ENCODE assay signal across 1 cellular context in the genomic region with DNA sequence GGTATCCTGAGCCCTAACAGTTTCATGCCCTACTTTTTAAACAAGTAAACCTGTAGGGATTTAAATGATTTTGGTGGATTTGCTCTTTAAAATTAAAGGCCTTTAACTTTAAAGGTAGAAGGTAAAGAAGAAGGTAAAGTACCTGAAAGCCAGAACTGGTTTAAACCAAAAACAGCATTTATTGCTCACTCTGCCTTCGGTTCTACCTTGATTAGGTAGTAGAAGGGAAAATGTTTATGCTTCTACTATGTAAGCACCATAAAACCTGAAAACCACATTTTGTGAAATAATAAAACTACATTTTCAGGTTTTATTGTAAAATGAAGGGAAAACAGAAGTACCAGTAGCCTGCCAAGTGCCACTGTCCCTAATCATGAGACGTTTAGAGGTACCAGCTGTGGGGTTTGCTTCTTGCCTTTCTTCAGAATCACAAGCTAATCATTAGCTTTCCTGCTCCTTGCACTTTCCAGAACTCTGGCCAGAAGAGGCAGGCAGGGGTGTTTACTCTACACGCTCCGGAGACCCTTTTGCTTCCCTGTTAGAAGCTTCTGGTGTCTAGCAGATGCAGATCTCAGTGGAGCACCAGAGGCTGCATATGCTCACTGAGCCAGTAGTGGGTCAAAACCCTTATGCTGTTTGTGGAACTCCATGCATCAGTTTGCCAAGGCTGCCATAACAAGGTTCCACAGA.
TF ChIP-seq lines count a peak whose summit lies in the region.

No MANE protein-coding gene starts in this region.

TF ChIP-seq in HepG2, 621 proteins besides CTCF, POLR2A, EP300 and RAD21:
- 0 out of 2 replicates have a peak, but pooled peaks have one; percentile 6 for TF ChIP-seq HNF4A (CRISPR knock-in tag; IDR thresholded peaks at IDR 0.05)
- TF ChIP-seq, protein P1, sequence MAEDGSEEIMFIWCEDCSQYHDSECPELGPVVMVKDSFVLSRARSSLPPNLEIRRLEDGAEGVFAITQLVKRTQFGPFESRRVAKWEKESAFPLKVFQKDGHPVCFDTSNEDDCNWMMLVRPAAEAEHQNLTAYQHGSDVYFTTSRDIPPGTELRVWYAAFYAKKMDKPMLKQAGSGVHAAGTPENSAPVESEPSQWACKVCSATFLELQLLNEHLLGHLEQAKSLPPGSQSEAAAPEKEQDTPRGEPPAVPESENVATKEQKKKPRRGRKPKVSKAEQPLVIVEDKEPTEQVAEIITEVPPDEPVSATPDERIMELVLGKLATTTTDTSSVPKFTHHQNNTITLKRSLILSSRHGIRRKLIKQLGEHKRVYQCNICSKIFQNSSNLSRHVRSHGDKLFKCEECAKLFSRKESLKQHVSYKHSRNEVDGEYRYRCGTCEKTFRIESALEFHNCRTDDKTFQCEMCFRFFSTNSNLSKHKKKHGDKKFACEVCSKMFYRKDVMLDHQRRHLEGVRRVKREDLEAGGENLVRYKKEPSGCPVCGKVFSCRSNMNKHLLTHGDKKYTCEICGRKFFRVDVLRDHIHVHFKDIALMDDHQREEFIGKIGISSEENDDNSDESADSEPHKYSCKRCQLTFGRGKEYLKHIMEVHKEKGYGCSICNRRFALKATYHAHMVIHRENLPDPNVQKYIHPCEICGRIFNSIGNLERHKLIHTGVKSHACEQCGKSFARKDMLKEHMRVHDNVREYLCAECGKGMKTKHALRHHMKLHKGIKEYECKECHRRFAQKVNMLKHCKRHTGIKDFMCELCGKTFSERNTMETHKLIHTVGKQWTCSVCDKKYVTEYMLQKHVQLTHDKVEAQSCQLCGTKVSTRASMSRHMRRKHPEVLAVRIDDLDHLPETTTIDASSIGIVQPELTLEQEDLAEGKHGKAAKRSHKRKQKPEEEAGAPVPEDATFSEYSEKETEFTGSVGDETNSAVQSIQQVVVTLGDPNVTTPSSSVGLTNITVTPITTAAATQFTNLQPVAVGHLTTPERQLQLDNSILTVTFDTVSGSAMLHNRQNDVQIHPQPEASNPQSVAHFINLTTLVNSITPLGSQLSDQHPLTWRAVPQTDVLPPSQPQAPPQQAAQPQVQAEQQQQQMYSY (CRISPR knock-in tag; IDR thresholded peaks at IDR 0.05): no peak
- TF ChIP-seq FOXA3 (CRISPR knock-in tag; IDR thresholded peaks at IDR 0.05): peak; percentile 25; the same call in 1 of the 2 replicates
